ENCODE assay signal across 8 cellular contexts in the genomic region with DNA sequence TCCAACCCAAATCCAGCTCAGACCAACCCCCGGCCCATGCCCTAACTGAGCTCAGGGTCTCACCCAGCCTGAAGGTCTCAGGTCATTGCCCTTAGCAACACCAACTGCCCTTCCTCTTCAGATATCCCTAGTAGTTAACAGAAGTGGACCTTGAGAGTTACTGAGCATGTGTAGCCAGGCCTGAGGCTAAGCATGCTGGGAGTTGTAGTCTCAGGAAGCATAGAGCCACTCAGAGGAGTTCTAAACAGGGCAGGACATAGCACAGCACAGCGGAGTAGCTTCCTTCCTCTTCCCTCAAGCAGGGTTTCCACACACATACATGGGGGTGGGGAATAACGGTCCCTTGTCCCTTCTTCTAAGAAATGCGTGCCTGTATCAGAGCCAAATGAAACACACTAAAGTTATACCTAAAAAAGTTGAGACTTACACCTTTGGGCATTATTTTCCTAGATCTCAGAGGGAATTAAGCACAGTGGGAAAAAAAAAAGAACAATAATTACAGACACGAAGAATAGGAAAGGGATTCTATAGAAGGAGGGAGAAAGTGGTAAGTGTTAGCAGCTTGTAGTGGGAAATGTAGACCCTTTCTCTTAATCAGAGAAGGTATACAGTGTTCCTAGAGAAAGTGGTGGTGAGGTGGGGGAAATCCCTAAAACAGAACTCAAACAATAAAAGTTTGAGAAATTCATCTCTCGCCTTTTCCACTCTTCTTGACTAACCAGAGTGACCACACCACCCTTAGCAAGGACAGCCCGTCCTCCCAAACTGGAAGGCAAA. TPM values are rescaled to one million over a fixed set of nuclear protein-coding genes. Genes with fewer than 3 reads are reported as not detected.
DNase-seq lines count a peak whose midpoint lies in the region; ATAC-seq, FAIRE-seq and TF ChIP-seq lines count a peak whose summit lies in the region.

No MANE protein-coding gene starts in this region.

- no peak overlapping the region for H2AFZ ChIP-seq in fibroblast of lung (ENCODE audit: low read length)

- H3K27me3 ChIP-seq in fibroblast of lung (ENCODE audit: control insufficient read depth, insufficient read depth, low read length) (no peaks in the 10 kb centered on the region), tibial nerve (no peaks in the 10 kb centered on the region)
- no peaks in the 10 kb centered on the region for H3K27me3 ChIP-seq in naive thymus-derived CD4-positive, alpha-beta T cell (ENCODE audit: control insufficient read depth in 2 of 2, insufficient read depth in 2 of 2, low read length in 2 of 2)

- peaks cover 49 to 74% (median 60%) of the 10 kb centered on the region in 7 donors for H3K4me1 Mint-ChIP-seq in naive thymus-derived CD4-positive, alpha-beta T cell

- ATAC-seq in A549 (peak; percentile 57 to 79; a peak in 5 of 6 replicates), HG02763 (IDR thresholded peaks at IDR 0.05; ENCODE audit: unreplicated experiment) (peak; percentile 62)
- peak; percentile 81 for ATAC-seq in naive thymus-derived CD4-positive, alpha-beta T cell

- CTCF ChIA-PET in A549 (lab: Yijun Ruan, JAX) = interaction anchor here (0.6 to 3.3 kb wide), 7 partner anchors 9 to 212 kb away, joined by 3 to 27 read pairs (median 6); a partner anchor contains a TSS
- CTCF ChIA-PET in naive thymus-derived CD4-positive, alpha-beta T cell (lab: Charles Lee) = interaction anchor here (0.7 to 1.5 kb wide), 6 partner anchors 8 to 152 kb away, joined by 3 to 7 read pairs (median 4); a partner anchor contains a TSS

- H3K4me1 ChIP-seq in A549 (peaks cover 29% of the 10 kb centered on the region), fibroblast of lung (ENCODE audit: control insufficient read depth, extremely low read depth, insufficient read depth, low read length) (peaks cover 8% of the 10 kb centered on the region), tibial nerve (peaks cover 0 to 46% (median 38%) of the 10 kb centered on the region in 4 donors)
- peaks cover 43 to 46% of the 10 kb centered on the region in 2 donors for H3K4me1 ChIP-seq in naive thymus-derived CD4-positive, alpha-beta T cell (ENCODE audit: control insufficient read depth in 2 of 2, insufficient read depth in 2 of 2, low read length in 2 of 2)

- no peak for TF ChIP-seq POLR2A in A549 (IDR thresholded peaks at IDR 0.05; ENCODE audit: low read length)
- TF ChIP-seq POLR2A in tibial nerve (IDR thresholded peaks at IDR 0.05) = no peak

- WGBS in A549 (ENCODE audit: missing lambda C conversion rate) = 64% methylated on average over 7 of the region's 7 CpGs
- WGBS in tibial nerve, 2 donors = 26 to 27% methylated on average over 7 of the region's 7 CpGs

- peak; percentile 75 to 83 for DNase-seq in A549 (ENCODE audit: low read depth in 1 of 2, low spot score in 1 of 2)
- peak; percentile 84 to 95 for DNase-seq in NOMO-1 (lab: John Stamatoyannopoulos, UW; ENCODE audit: unreplicated experiment in 2 of 2)
- DNase-seq in activated T-cell treated with anti-CD3 and anti-CD28 coated beads for 4 hours = peak; percentile 34
- DNase-seq in fibroblast of lung (ENCODE audit: low read depth in 2 of 2) = peak; percentile 68 to 77
- DNase-seq in naive thymus-derived CD4-positive, alpha-beta T cell = peak in 8 of 9 donors; percentile 40 to 66 (median 52)
- DNase-seq in tibial nerve (ENCODE audit: low spot score in 2 of 2) = peak in 1 of 2 donors; percentile 62

- intact Hi-C loops in naive thymus-derived CD4-positive, alpha-beta T cell (cut with micrococcal nuclease) = loop anchor here (1.0 to 5.0 kb wide), 3 partner anchors 14 to 204 kb away; a partner anchor contains a TSS

- no peaks in the 10 kb centered on the region for H3K27me3 Mint-ChIP-seq in naive thymus-derived CD4-positive, alpha-beta T cell

- peaks cover 0 to 28% (median 14%) of the 10 kb centered on the region in 5 donors for H3K36me3 Mint-ChIP-seq in naive thymus-derived CD4-positive, alpha-beta T cell

- H3K4me3 ChIP-seq in A549 (no peak overlapping the region), GM12875 (ENCODE audit: low read depth, low read length) (peak overlapping the region; percentile 80), fibroblast of lung (replicated peaks in 1 of 4; ENCODE audit: control extremely low read depth in 1 of 4, insufficient read depth in 1 of 4, low read depth in 3 of 4, low read length in 4 of 4) (peak overlapping the region in 2 of 4 experiments; percentile 86 to 96), tibial nerve (peak overlapping the region in 3 of 4 donors; percentile 8 to 92 (median 9))
- H3K4me3 ChIP-seq in naive thymus-derived CD4-positive, alpha-beta T cell (ENCODE audit: low read length) = peak overlapping the region; percentile 11

- H3K4me2 ChIP-seq in A549 (peak overlapping the region; percentile 96), fibroblast of lung (ENCODE audit: extremely low read depth, insufficient read depth, low read length) (peak overlapping the region; percentile 99)

- TF ChIP-seq CTCF in A549 (IDR thresholded peaks at IDR 0.05) = no peak
- no peak for TF ChIP-seq CTCF in GM12875 (IDR thresholded peaks at IDR 0.05; ENCODE audit: borderline replicate concordance, insufficient read depth, low read depth, low read length)
- no peak for TF ChIP-seq CTCF in fibroblast of lung (conservative IDR thresholded peaks at IDR 0.05 in 1 of 2, IDR thresholded peaks at IDR 0.05 in 1 of 2; ENCODE audit: low read depth in 1 of 2, low read length in 2 of 2)
- no peak for TF ChIP-seq CTCF in tibial nerve (IDR thresholded peaks at IDR 0.05)

- no peak overlapping the region for H3K9ac ChIP-seq in fibroblast of lung (ENCODE audit: insufficient read depth, low read length)

- H4K20me1 ChIP-seq in fibroblast of lung (ENCODE audit: control insufficient read depth, extremely low read depth, insufficient read depth, low read length) = peaks cover 8% of the 10 kb centered on the region

- peaks cover 78% of the 10 kb centered on the region for H3K79me2 ChIP-seq in fibroblast of lung (ENCODE audit: control insufficient read depth, insufficient read depth, low read length)

- H3K9me3 ChIP-seq in A549 = no peaks in the 10 kb centered on the region
- H3K9me3 ChIP-seq in fibroblast of lung (ENCODE audit: control insufficient read depth, insufficient read depth, low read depth, low read length) = no peaks in the 10 kb centered on the region
- H3K9me3 ChIP-seq in naive thymus-derived CD4-positive, alpha-beta T cell (ENCODE audit: control insufficient read depth in 2 of 3, low read length in 3 of 3) = no peaks in the 10 kb centered on the region
- no peaks in the 10 kb centered on the region for H3K9me3 ChIP-seq in tibial nerve

- POLR2A ChIA-PET in A549 (lab: Yijun Ruan, JAX) = no interaction called here
- POLR2A ChIA-PET in naive thymus-derived CD4-positive, alpha-beta T cell (lab: Charles Lee) = interaction anchor here (0.9 to 1.1 kb wide), 2 partner anchors 14 to 75 kb away, joined by 4 to 7 read pairs; a partner anchor contains a TSS

- FAIRE-seq in A549 (lab: Jason Lieb, UNC) = no peak

- H3K27ac ChIP-seq in A549 (no peak overlapping the region), fibroblast of lung (ENCODE audit: insufficient read depth, low read length) (no peak overlapping the region), tibial nerve (peak overlapping the region in 3 of 4 donors; percentile 44 to 99 (median 93))
- H3K27ac ChIP-seq in naive thymus-derived CD4-positive, alpha-beta T cell (ENCODE audit: low read depth, low read length) = peak overlapping the region; percentile 87

- TF ChIP-seq EP300 in A549 (IDR thresholded peaks at IDR 0.05) = no peak
- peak in 1 of 2 donors; percentile 62 for TF ChIP-seq EP300 in tibial nerve (IDR thresholded peaks at IDR 0.05)

- peak overlapping the region; percentile 25 to 93 (median 79) for H3K27ac Mint-ChIP-seq in naive thymus-derived CD4-positive, alpha-beta T cell

- peaks cover 0 to 7% (median 0%) of the 10 kb centered on the region in 11 donors for H3K9me3 Mint-ChIP-seq in naive thymus-derived CD4-positive, alpha-beta T cell

- peak overlapping the region; percentile 79 to 98 (median 92) for H3K4me3 Mint-ChIP-seq in naive thymus-derived CD4-positive, alpha-beta T cell

- H3K36me3 ChIP-seq in fibroblast of lung (ENCODE audit: control insufficient read depth, insufficient read depth, low read length) = peaks cover 30% of the 10 kb centered on the region
- H3K36me3 ChIP-seq in naive thymus-derived CD4-positive, alpha-beta T cell (ENCODE audit: control insufficient read depth in 2 of 3, insufficient read depth in 3 of 3, low read length in 3 of 3) = peaks cover 6 to 47% (median 16%) of the 10 kb centered on the region in 3 experiments
- peaks cover 0 to 36% (median 30%) of the 10 kb centered on the region in 3 donors for H3K36me3 ChIP-seq in tibial nerve

- no peak for TF ChIP-seq RAD21 in A549 (conservative IDR thresholded peaks at IDR 0.05 in 1 of 2, IDR thresholded peaks at IDR 0.05 in 1 of 2)

RNA-seq across cellular contexts. Expression of a gene that starts 4.4 kb away (rescaled TPM):
- polyA plus RNA-seq in A549 (2011; rRNA removed) = 17.6 and 21.4 TPM in 2 replicates
- 31.0 and 32.3 TPM in 2 replicates for polyA plus RNA-seq in A549 (2012; cell fraction: cytosol; rRNA removed)
- polyA plus RNA-seq in A549 (2012; cell fraction: nucleus; rRNA removed) = 88.5 and 94.2 TPM in 2 replicates
- polyA plus RNA-seq in A549 (2017; fragmentation: RNase III; extraction: RNeasy Plus Mini Kit Qiagen cat#74134 plus additional on column Dnase treatment) = 20.0 to 24.8 TPM (median 20.8 TPM) in 3 replicates
- polyA minus RNA-seq in A549 (2011; rRNA and poly(A)+ RNA removed) = 45.9 and 46.2 TPM in 2 replicates
- total RNA-seq in fibroblast of lung = 21.1 and 33.0 TPM in 2 replicates
- polyA plus RNA-seq in fibroblast of lung = 7.3 and 10.0 TPM in 2 replicates
- polyA plus RNA-seq in fibroblast of lung (2012) = 13.4 and 14.1 TPM in 2 replicates
- 41.0 and 50.0 TPM in 2 replicates for polyA minus RNA-seq in fibroblast of lung (ENCODE audit: low replicate concordance)
- 100 to 1,000 TPM; 129 to 167 (median 151) TPM for total RNA-seq in naive thymus-derived CD4-positive, alpha-beta T cell
- polyA plus RNA-seq in naive thymus-derived CD4-positive, alpha-beta T cell = 10 to 100 TPM in 1 of 2 donors, 1 to 10 TPM in 1; 6.6 to 26.4 TPM
- 100 to 1,000 TPM in 1 of 4 donors, 10 to 100 TPM in 3; 53.5 to 102 (median 76.9) TPM for total RNA-seq in tibial nerve

RNA-seq across cellular contexts. Expression of a gene that starts 13.6 kb away (rescaled TPM):
- polyA plus RNA-seq in A549 (2011; rRNA removed) = 4.0 TPM in 2 replicates
- polyA plus RNA-seq in A549 (2012; cell fraction: cytosol; rRNA removed) = 3.6 and 4.9 TPM in 2 replicates
- polyA plus RNA-seq in A549 (2012; cell fraction: nucleus; rRNA removed) = 3.9 TPM in 2 replicates
- 1.8 to 2.4 TPM (median 2.1 TPM) in 3 replicates for polyA plus RNA-seq in A549 (2017; fragmentation: RNase III; extraction: RNeasy Plus Mini Kit Qiagen cat#74134 plus additional on column Dnase treatment)
- polyA minus RNA-seq in A549 (2011; rRNA and poly(A)+ RNA removed) = 3.8 and 4.9 TPM in 2 replicates
- total RNA-seq in fibroblast of lung = 0.33 and 0.51 TPM in 2 replicates
- polyA plus RNA-seq in fibroblast of lung = 0.28 and 0.41 TPM in 2 replicates
- polyA plus RNA-seq in fibroblast of lung (2012) = 0.37 and 0.39 TPM in 2 replicates
- not detected in 2 replicates for polyA minus RNA-seq in fibroblast of lung (ENCODE audit: low replicate concordance)
- 1 to 10 TPM; 1.8 to 9.4 (median 3.3) TPM for total RNA-seq in naive thymus-derived CD4-positive, alpha-beta T cell
- 1 to 10 TPM; 1.8 to 3.8 TPM for polyA plus RNA-seq in naive thymus-derived CD4-positive, alpha-beta T cell
- total RNA-seq in tibial nerve = 1 to 10 TPM in 2 of 4 donors, not detected in 2; 1.1 to 4.3 TPM

RNA-seq across cellular contexts. Expression of a gene that starts 37.6 kb away (rescaled TPM):
- polyA plus RNA-seq in A549 (2011; rRNA removed) (100 and 117 TPM in 2 replicates), A549 (2017; fragmentation: RNase III; extraction: RNeasy Plus Mini Kit Qiagen cat#74134 plus additional on column Dnase treatment) (40.0 to 42.8 TPM (median 41.9 TPM) in 3 replicates), fibroblast of lung (107 and 110 TPM in 2 replicates)
- polyA plus RNA-seq in A549 (2012; cell fraction: cytosol; rRNA removed) = 31.5 and 35.2 TPM in 2 replicates
- 18.3 and 29.2 TPM in 2 replicates for polyA plus RNA-seq in A549 (2012; cell fraction: nucleus; rRNA removed)
- polyA minus RNA-seq in A549 (2011; rRNA and poly(A)+ RNA removed) = 31.8 and 33.6 TPM in 2 replicates
- total RNA-seq in fibroblast of lung (65.2 and 76.5 TPM in 2 replicates), tibial nerve (10 to 100 TPM; 40.6 to 60.7 (median 46.1) TPM)
- 85.7 and 86.3 TPM in 2 replicates for polyA plus RNA-seq in fibroblast of lung (2012)
- polyA minus RNA-seq in fibroblast of lung (ENCODE audit: low replicate concordance) = 27.5 and 35.6 TPM in 2 replicates
- 10 to 100 TPM; 34.0 to 74.4 (median 50.6) TPM for total RNA-seq in naive thymus-derived CD4-positive, alpha-beta T cell
- polyA plus RNA-seq in naive thymus-derived CD4-positive, alpha-beta T cell = 10 to 100 TPM; 39.4 to 49.6 TPM

RNA-seq across cellular contexts. Expression of a gene that starts 38.4 kb away (rescaled TPM):
- polyA plus RNA-seq in A549 (2011; rRNA removed) = not detected in 2 replicates
- 0.03 TPM in 1 of 2 replicates, not detected in the other for polyA plus RNA-seq in A549 (2012; cell fraction: cytosol; rRNA removed)
- polyA plus RNA-seq in A549 (2012; cell fraction: nucleus; rRNA removed) = 0.06 and 0.12 TPM in 2 replicates
- not detected in 3 replicates for polyA plus RNA-seq in A549 (2017; fragmentation: RNase III; extraction: RNeasy Plus Mini Kit Qiagen cat#74134 plus additional on column Dnase treatment)
- not detected in 2 replicates for polyA minus RNA-seq in A549 (2011; rRNA and poly(A)+ RNA removed)
- under 0.01 TPM in 2 replicates for total RNA-seq in fibroblast of lung
- polyA plus RNA-seq in fibroblast of lung = 0.01 TPM in 2 replicates
- not detected in 2 replicates for polyA plus RNA-seq in fibroblast of lung (2012)
- not detected in 2 replicates for polyA minus RNA-seq in fibroblast of lung (ENCODE audit: low replicate concordance)
- under 1 TPM; 0.24 to 0.91 (median 0.76) TPM for total RNA-seq in naive thymus-derived CD4-positive, alpha-beta T cell
- polyA plus RNA-seq in naive thymus-derived CD4-positive, alpha-beta T cell = not detected
- total RNA-seq in tibial nerve = 10 to 100 TPM; 55.5 to 94.7 (median 60.1) TPM

RNA-seq across cellular contexts. Expression of a gene that starts 54.5 kb away (rescaled TPM):
- polyA plus RNA-seq in A549 (2011; rRNA removed) = 25.1 and 35.7 TPM in 2 replicates
- 22.0 and 24.7 TPM in 2 replicates for polyA plus RNA-seq in A549 (2012; cell fraction: cytosol; rRNA removed)
- 64.9 and 69.6 TPM in 2 replicates for polyA plus RNA-seq in A549 (2012; cell fraction: nucleus; rRNA removed)
- 12.9 to 20.0 TPM (median 16.7 TPM) in 3 replicates for polyA plus RNA-seq in A549 (2017; fragmentation: RNase III; extraction: RNeasy Plus Mini Kit Qiagen cat#74134 plus additional on column Dnase treatment)
- 51.5 and 62.8 TPM in 2 replicates for polyA minus RNA-seq in A549 (2011; rRNA and poly(A)+ RNA removed)
- total RNA-seq in fibroblast of lung = 53.2 and 54.2 TPM in 2 replicates
- 28.0 and 30.9 TPM in 2 replicates for polyA plus RNA-seq in fibroblast of lung
- 28.2 and 29.8 TPM in 2 replicates for polyA plus RNA-seq in fibroblast of lung (2012)
- 45.6 and 115 TPM in 2 replicates for polyA minus RNA-seq in fibroblast of lung (ENCODE audit: low replicate concordance)
- total RNA-seq in naive thymus-derived CD4-positive, alpha-beta T cell = 100 to 1,000 TPM in 4 of 5 experiments, 10 to 100 TPM in 1; 67.4 to 328 (median 263) TPM
- polyA plus RNA-seq in naive thymus-derived CD4-positive, alpha-beta T cell = 10 to 100 TPM; 40.7 to 58.6 TPM
- total RNA-seq in tibial nerve = 10 to 100 TPM; 50.3 to 97.5 (median 73.0) TPM

Comparison
In these comparisons a context has a peak if more than half of its experiments do, and no peak if none do; other contexts are left out.
1. H3K27ac ChIP-seq: peak in naive thymus-derived CD4-positive, alpha-beta T cell (single experiment) and tibial nerve (3 of 4); none in A549 (0 of 2) and fibroblast of lung (single experiment).
2. Peak in every context shown above with its lines, with median percentiles within 50 percentile points of each other: ATAC-seq.